In genomic region chr3:187327827-187328226, GRCh38 we compare ENCODE assay signal across 20 cellular contexts. TPM values are rescaled to one million over a fixed set of nuclear protein-coding genes. Genes with fewer than 3 reads are reported as not detected.
A peak's percentile ranks its signal among the peaks of the same experiment; 100 is the strongest.
DNase-seq lines count a peak whose midpoint lies in the region; ATAC-seq and TF ChIP-seq lines count a peak whose summit lies in the region.
"Had no signal": no experiment of that assay in that cellular context is flagged by ENCODE, and none has a peak within 500 bp of the region (broad histone marks: within the 10 kb centered on the region; RNA-seq: fewer than 3 reads in every experiment).

No MANE protein-coding gene starts in this region.

- H3K27ac Mint-ChIP-seq in GM23338 (no peak overlapping the region), Calu3 (ENCODE audit: unreplicated experiment) (no peak overlapping the region)
- H3K27ac Mint-ChIP-seq in activated naive CD4-positive, alpha-beta T cell treated with anti-CD3 and anti-CD28 coated beads, Interleukin-2, amount 50 U/mL, for 72 hours = no peak overlapping the region

- CTCF ChIA-PET in Panc1 (lab: Charles Lee) (interaction anchor here (1.1 kb wide), 1 partner anchor 352 kb away, joined by 3 read pairs; no protein-coding TSS in a partner anchor), Calu3 (lab: Charles Lee) (interaction anchor here (0.8 to 1.2 kb wide), 2 partner anchors 208 to 352 kb away, joined by 3 read pairs; no protein-coding TSS in a partner anchor)

- no peaks in the 10 kb centered on the region for H3K79me2 ChIP-seq in GM23338 (replicated peaks; ENCODE audit: insufficient read depth)

- POLR2A ChIA-PET in Panc1 (lab: Charles Lee) = no interaction called here

- no peaks in the 10 kb centered on the region for H3F3A ChIP-seq in GM23338 (replicated peaks; ENCODE audit: low read depth)

- DNase-seq in GM23338 (ENCODE audit: low spot score) = no peak
- peak; percentile 90 for DNase-seq in MV-4-11 (lab: John Stamatoyannopoulos, UW)
- no peak for DNase-seq in Panc1 (ENCODE audit: low read depth, low spot score)
- no peak for DNase-seq in Calu3
- no peak for DNase-seq in activated naive CD4-positive, alpha-beta T cell treated with anti-CD3 and anti-CD28 coated beads, Interleukin-2, amount 50 U/mL, for 72 hours (ENCODE audit: low spot score in 2 of 2)
- DNase-seq: DND-41, NCI-H1436, NCI-H2029 treated with DMSO at 0.1 percent for 48 hours, NCI-H2171 treated with DMSO at 0.1 percent for 48 hours, NCI-H446, NCI-H526 treated with DMSO at 0.1 percent for 48 hours, PC-9 had no signal

- H4K20me1 ChIP-seq in GM23338 (replicated peaks; ENCODE audit: insufficient read depth) = no peaks in the 10 kb centered on the region

- H3K36me3 ChIP-seq in GM23338 (ENCODE audit: insufficient read depth) (no peaks in the 10 kb centered on the region), Panc1 (ENCODE audit: control insufficient read depth, insufficient read depth, low read length) (no peaks in the 10 kb centered on the region), neutrophil (no peaks in the 10 kb centered on the region)
- H3K36me3 ChIP-seq: HAP-1, SJSA1 had no signal

- H3K4me1 ChIP-seq in GM23338 (ENCODE audit: insufficient read depth) (peaks cover 5% of the 10 kb centered on the region), Panc1 (ENCODE audit: control insufficient read depth, insufficient read depth, low read length) (no peaks in the 10 kb centered on the region), neutrophil (ENCODE audit: control insufficient read depth in 1 of 2, insufficient read depth in 1 of 2, low read depth in 1 of 2, low read length in 1 of 2) (peaks cover 4 to 22% of the 10 kb centered on the region in 2 experiments)
- H3K4me1 ChIP-seq: HAP-1, SJSA1 had no signal

- H3K4me3 ChIP-seq in GM23338 (no peak overlapping the region), Panc1 (ENCODE audit: low read depth in 2 of 2, low read length in 2 of 2) (no peak overlapping the region), neutrophil (ENCODE audit: low read depth in 1 of 2, low read length in 1 of 2) (no peak overlapping the region)
- H3K4me3 ChIP-seq: HAP-1, PC-9, SJSA1 had no signal

- H3K4me3 Mint-ChIP-seq in GM23338 (no peak overlapping the region), Calu3 (ENCODE audit: low read depth, unreplicated experiment) (no peak overlapping the region)

- H3K4me2 ChIP-seq in GM23338 = no peak overlapping the region
- H3K4me2 ChIP-seq: PC-9 had no signal

- H3K9me3 ChIP-seq in Panc1 (ENCODE audit: control insufficient read depth, insufficient read depth, low read depth, low read length) (no peaks in the 10 kb centered on the region), neutrophil (no peaks in the 10 kb centered on the region)
- H3K9me3 ChIP-seq: HAP-1, SJSA1 had no signal

- no peaks in the 10 kb centered on the region for H3K27me3 Mint-ChIP-seq in GM23338 (ENCODE audit: insufficient read depth, low read depth, poor library complexity)
- H3K27me3 Mint-ChIP-seq in Calu3 (ENCODE audit: unreplicated experiment) = peaks cover 16% of the 10 kb centered on the region

- H3K27ac ChIP-seq in GM23338 (ENCODE audit: low read depth) (no peak overlapping the region), Panc1 (ENCODE audit: low read length) (peak overlapping the region; percentile 20; the same call in 1 of the 2 replicates), neutrophil (peak overlapping the region; percentile 42)
- H3K27ac ChIP-seq: C4-2B, PC-9, SJSA1 had no signal

- no peaks in the 10 kb centered on the region for H3K36me3 Mint-ChIP-seq in GM23338 (ENCODE audit: low read depth)
- H3K36me3 Mint-ChIP-seq in Calu3 (ENCODE audit: insufficient read depth, unreplicated experiment) = no peaks in the 10 kb centered on the region
- H3K36me3 Mint-ChIP-seq in activated naive CD4-positive, alpha-beta T cell treated with anti-CD3 and anti-CD28 coated beads, Interleukin-2, amount 50 U/mL, for 72 hours = no peaks in the 10 kb centered on the region

- intact Hi-C loops in Panc1 (cut with micrococcal nuclease; ENCODE audit: unreplicated experiment) (no loop called here), Calu3 (cut with micrococcal nuclease; ENCODE audit: unreplicated experiment) (no loop called here)

- peaks cover 22% of the 10 kb centered on the region for H3K9me2 ChIP-seq in GM23338 (ENCODE audit: insufficient read depth)

- peaks cover 7% of the 10 kb centered on the region for H3K4me1 Mint-ChIP-seq in GM23338
- H3K4me1 Mint-ChIP-seq in Calu3 (ENCODE audit: low read depth, unreplicated experiment) = no peaks in the 10 kb centered on the region

- no peaks in the 10 kb centered on the region for H3K9me3 Mint-ChIP-seq in GM23338
- H3K9me3 Mint-ChIP-seq in Calu3 (ENCODE audit: low read depth, unreplicated experiment) = no peaks in the 10 kb centered on the region
- H3K9me3 Mint-ChIP-seq in activated naive CD4-positive, alpha-beta T cell treated with anti-CD3 and anti-CD28 coated beads, Interleukin-2, amount 50 U/mL, for 72 hours = no peaks in the 10 kb centered on the region

- in situ Hi-C loops in Panc1 (cut with HindIII; ENCODE audit: low pct_unique_long_range_greater_than_20kb, low sequenced_read_pairs) = no loop called here

- H3K27me3 ChIP-seq in GM23338 (ENCODE audit: insufficient read depth) (no peaks in the 10 kb centered on the region), Panc1 (ENCODE audit: control insufficient read depth, insufficient read depth, low read length) (no peaks in the 10 kb centered on the region), neutrophil (peaks cover 11% of the 10 kb centered on the region)
- H3K27me3 ChIP-seq: SJSA1 had no signal

- no peak for ATAC-seq in GM23338
- no peak for ATAC-seq in Panc1
- ATAC-seq in activated naive CD4-positive, alpha-beta T cell treated with anti-CD3 and anti-CD28 coated beads, Interleukin-2, amount 50 U/mL, for 72 hours = no peak
- ATAC-seq in esophagus mucosa = no peak

- no peak for TF ChIP-seq CTCF in GM23338 (conservative IDR thresholded peaks at IDR 0.05; ENCODE audit: low read depth in 2 of 2)
- TF ChIP-seq CTCF in Panc1 (IDR thresholded peaks at IDR 0.05) = no peak
- no peak for TF ChIP-seq CTCF in neutrophil (IDR thresholded peaks at IDR 0.05)
- TF ChIP-seq CTCF in Calu3 (IDR thresholded peaks at IDR 0.05; ENCODE audit: unreplicated experiment) = no peak

- BruUV-seq in Panc1 (replicated peaks; lab: Mats Ljungman, UMichigan) = no TSS peak
- no TSS peak for BruUV-seq in Calu3 (replicated peaks; lab: Mats Ljungman, UMichigan)

- peak overlapping the region; percentile 78; the same call in 1 of the 2 replicates for H2AFZ ChIP-seq in GM23338
- H2AFZ ChIP-seq: PC-9 had no signal

TF ChIP-seq in GM23338, 12 proteins besides CTCF, POLR2A, EP300 and RAD21 (continues in another document):
- TF ChIP-seq CREB1 (CRISPR knock-in tag; IDR thresholded peaks at IDR 0.05; ENCODE audit: low read depth) = no peak
- no peak for TF ChIP-seq NANOG (IDR thresholded peaks at IDR 0.05; ENCODE audit: borderline replicate concordance)
- no peak for TF ChIP-seq POLR2AphosphoS5 (IDR thresholded peaks at IDR 0.05; ENCODE audit: low read depth)
- no peak for TF ChIP-seq JUNB (IDR thresholded peaks at IDR 0.05; ENCODE audit: unreplicated experiment)

RNA-seq across cellular contexts. Expression of gene MASP1, which starts 36.3 kb away (rescaled TPM):
- total RNA-seq in GM23338 (2014; rRNA removed; shearing (Covaris generic)) = 1.6 and 5.9 TPM in 2 replicates
- polyA plus RNA-seq in GM23338 (2016; fragmentation: Nextera tagmentation; extraction: Ambion mirVana) = 1.4 and 3.0 TPM in 2 replicates
- total RNA-seq in Panc1 (2021; ENCODE audit: unreplicated experiment) (not detected), Calu3 (2022) (0.17 and 0.59 TPM in 2 replicates), esophagus mucosa (1.6 TPM)
- polyA plus RNA-seq in Panc1 (2012; ENCODE audit: insufficient read length) = not detected
- total RNA-seq in activated naive CD4-positive, alpha-beta T cell treated with anti-CD3 and anti-CD28 coated beads, Interleukin-2, amount 50 U/mL, for 72 hours = not detected
- total RNA-seq: A673; G401; PC-9; T-helper 2 cell treated with Interferon-gamma antibody and Interleukin-4, amounts not matched to agents 100 ng/mL and 5 ng/mL, for 36 hours had no signal

RNA-seq across cellular contexts. Expression of gene RTP4, which starts 40.4 kb away (rescaled TPM):
- total RNA-seq in GM23338 (2014; rRNA removed; shearing (Covaris generic)) = not detected in 2 replicates
- polyA plus RNA-seq in GM23338 (2016; fragmentation: Nextera tagmentation; extraction: Ambion mirVana) = not detected in 2 replicates
- total RNA-seq in Panc1 (2021; ENCODE audit: unreplicated experiment) = 2.5 TPM
- 0.65 TPM for polyA plus RNA-seq in Panc1 (2012; ENCODE audit: insufficient read length)
- total RNA-seq in Calu3 (2022) = 12.3 and 21.8 TPM in 2 replicates
- 1 to 10 TPM; 1.3 to 3.6 TPM for total RNA-seq in activated naive CD4-positive, alpha-beta T cell treated with anti-CD3 and anti-CD28 coated beads, Interleukin-2, amount 50 U/mL, for 72 hours
- 1.8 TPM for total RNA-seq in esophagus mucosa
- total RNA-seq: A673, G401 had no signal
